8 cellular contexts compared by ENCODE assay signal in the genomic region with DNA sequence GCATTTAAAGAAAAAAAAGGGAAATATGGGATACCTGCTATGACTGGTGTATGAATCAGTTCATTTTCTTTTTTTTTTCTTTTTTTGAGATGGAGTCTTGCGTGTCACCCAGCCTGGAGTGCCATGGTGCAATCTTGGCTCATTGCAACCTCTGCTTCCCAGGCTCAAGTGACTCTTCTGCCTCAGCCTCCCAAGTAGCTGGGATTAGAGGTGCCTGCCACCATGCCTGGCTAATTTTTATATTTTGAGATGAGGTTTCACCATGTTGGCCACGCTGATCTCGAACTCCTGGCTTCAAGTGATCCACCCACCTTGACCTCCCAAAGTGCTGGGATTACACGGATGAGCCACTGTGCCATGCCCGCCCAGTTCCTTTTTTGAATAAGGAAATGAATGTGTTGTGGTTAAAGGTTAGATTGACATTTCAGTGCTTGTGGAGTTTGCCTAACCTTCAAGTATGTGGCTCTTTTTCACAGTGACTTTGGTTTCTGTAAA. TPM values are rescaled to one million over a fixed set of nuclear protein-coding genes. Genes with fewer than 3 reads are reported as not detected.
DNase-seq lines count a peak whose midpoint lies in the region; ATAC-seq and TF ChIP-seq lines count a peak whose summit lies in the region.

No MANE protein-coding gene starts in this region.

- H4K20me1 ChIP-seq in osteoblast (ENCODE audit: insufficient read depth, low read length), result peaks cover 94% of the 10 kb centered on the region

- no peaks in the 10 kb centered on the region for H3K27me3 ChIP-seq in adrenal gland
- H3K27me3 ChIP-seq in osteoblast (ENCODE audit: insufficient read depth, low read length), result no peaks in the 10 kb centered on the region

- no peaks in the 10 kb centered on the region for H3K27me3 Mint-ChIP-seq in IgD-negative memory B cell

- no peak overlapping the region for H2AFZ ChIP-seq in osteoblast (ENCODE audit: low read length)

- no peak for TF ChIP-seq POLR2A in adrenal gland (IDR thresholded peaks at IDR 0.05)

- TF ChIP-seq CTCF in adrenal gland (IDR thresholded peaks at IDR 0.05) (no peak), osteoblast (IDR thresholded peaks at IDR 0.05; ENCODE audit: extremely low read depth, low read depth, low read length) (no peak)

- H3K4me3 Mint-ChIP-seq in IgD-negative memory B cell, result peak overlapping the region; percentile 71 to 90 (median 82)

- intact Hi-C loops in adrenal gland (cut with DNase I), result no loop called here

- WGBS in adrenal gland, 4 donors, result 39 to 55% (median 41%) methylated on average over 5 of the region's 5 CpGs

- H3K4me1 ChIP-seq in adrenal gland (replicated peaks in 1 of 2) (peaks cover 46 to 95% of the 10 kb centered on the region in 2 donors), osteoblast (ENCODE audit: insufficient read depth, low read length) (peaks cover 78% of the 10 kb centered on the region)

- H3K9me3 ChIP-seq in adrenal gland (replicated peaks in 1 of 3) (no peaks in the 10 kb centered on the region), osteoblast (ENCODE audit: low read depth, low read length) (no peaks in the 10 kb centered on the region)

- no peaks in the 10 kb centered on the region for H3K9me3 Mint-ChIP-seq in IgD-negative memory B cell

- peaks cover 74 to 78% (median 75%) of the 10 kb centered on the region in 3 donors for H3K4me1 Mint-ChIP-seq in IgD-negative memory B cell

- peaks cover 11% of the 10 kb centered on the region for H3K36me3 Mint-ChIP-seq in IgD-negative memory B cell

- peak overlapping the region; percentile 53 for H3K4me2 ChIP-seq in osteoblast (ENCODE audit: insufficient read depth, low read length)

- ATAC-seq in GM18517 (IDR thresholded peaks at IDR 0.05; ENCODE audit: unreplicated experiment) (peak; percentile 56), HG03045 (IDR thresholded peaks at IDR 0.05; ENCODE audit: unreplicated experiment) (no peak), GM21717 (IDR thresholded peaks at IDR 0.05; ENCODE audit: unreplicated experiment) (no peak), HG02588 (IDR thresholded peaks at IDR 0.05; ENCODE audit: unreplicated experiment) (no peak)

- H3K27ac Mint-ChIP-seq in IgD-negative memory B cell, result peak overlapping the region; percentile 78 to 88 (median 88)

- H3K4me3 ChIP-seq in adrenal gland (no peak overlapping the region), osteoblast (ENCODE audit: insufficient read depth, low read length) (peak overlapping the region; percentile 19)

- peaks cover 100% of the 10 kb centered on the region for H3K79me2 ChIP-seq in osteoblast (ENCODE audit: insufficient read depth, low read length)

- H3K36me3 ChIP-seq in adrenal gland (replicated peaks in 1 of 2) (peaks cover 0 to 33% of the 10 kb centered on the region in 2 donors), osteoblast (ENCODE audit: insufficient read depth, low read length) (peaks cover 68% of the 10 kb centered on the region)

- H3K27ac ChIP-seq in adrenal gland, result peak overlapping the region in 3 of 5 donors; percentile 45 to 65 (median 46)
- peak overlapping the region; percentile 89 for H3K27ac ChIP-seq in osteoblast (ENCODE audit: low read depth, low read length)

- DNase-seq in adrenal gland, result peak in 4 of 7 donors; percentile 33 to 50 (median 49)
- DNase-seq in osteoblast (ENCODE audit: insufficient read length, low spot score, missing footprints), result no peak
- DNase-seq in NCI-H2107 treated with DMSO at 0.1 percent for 48 hours (lab: John Stamatoyannopoulos, UW; ENCODE audit: unreplicated experiment), result no peak

RNA-seq across cellular contexts. Expression of gene HAPSTR1, which starts 7.7 kb away (rescaled TPM):
- polyA plus RNA-seq in IgD-negative memory B cell, result 20.2 TPM
- total RNA-seq in adrenal gland, result 10 to 100 TPM; 37.4 to 93.2 (median 69.3) TPM
- polyA plus RNA-seq in adrenal gland, result 10 to 100 TPM in 1 of 3 donors, 1 to 10 TPM in 2; 5.8 to 36.8 (median 9.4) TPM
- 86.3 and 93.4 TPM in 2 replicates for total RNA-seq in osteoblast

Comparison
In these comparisons a context has a peak if more than half of its experiments do, and no peak if none do; other contexts are left out.
1. DNase-seq: peak in adrenal gland (4 of 7); none in osteoblast (single experiment) and NCI-H2107 treated with DMSO at 0.1 percent for 48 hours (single experiment).